17 cellular contexts compared by ENCODE assay signal in genomic region chr15:68561901-68562300, GRCh38.
"Had no signal": no experiment of that assay in that cellular context is flagged by ENCODE, and none has a peak within 500 bp of the region (broad histone marks: within the 10 kb centered on the region; RNA-seq: fewer than 3 reads in every experiment).

No MANE protein-coding gene starts in this region.

- H3K36me3 ChIP-seq: cardiac muscle cell, prostate gland, right atrium auricular region, tibial artery, uterus had no signal

- H3K4me1 ChIP-seq: prostate gland, uterus had no signal

- H3K27me3 ChIP-seq: right atrium auricular region, uterus had no signal

- H3K27ac ChIP-seq: cardiac muscle cell, prostate gland, right atrium auricular region, tibial artery, uterus had no signal

- H3K9me3 ChIP-seq: prostate gland, right atrium auricular region, tibial artery, uterus had no signal

- DNase-seq: activated naive CD4-positive, alpha-beta T cell treated with anti-CD3 and anti-CD28 coated beads, Interleukin-2, amount 50 U/mL, for 16 hours; activated naive CD8-positive, alpha-beta T cell treated with anti-CD3 and anti-CD28 coated beads, Interleukin-2, amount 50 U/mL, for 24 hours; dermis blood vessel endothelial cell; effector CD8-positive, alpha-beta T cell; foreskin melanocyte; hypothalamus; left ventricle myocardium superior; mammary epithelial cell; stimulated activated CD4-positive, alpha-beta T cell treated with anti-CD3 and anti-CD28 coated beads, Interleukin-12 subunit alpha, Interleukin-12 subunit beta, amount 100 ng/mL, for 4 hours; stimulated activated CD4-positive, alpha-beta T cell treated with anti-CD3 and anti-CD28 coated beads, Interleukin-1b, Interleukin-23, amount 100 ng/mL, for 48 hours; stimulated activated naive CD8-positive, alpha-beta T cell treated with anti-CD3 and anti-CD28 coated beads, Interleukin-15, amount 100 ng/mL, for 72 hours; T-helper 1 cell had no signal

- H3K4me3 ChIP-seq: cardiac muscle cell, prostate gland, right atrium auricular region, tibial artery, uterus had no signal
